In genomic region chr17:42020845-42021244, GRCh38 we compare ENCODE assay signal across 8 cellular contexts. TPM values are rescaled to one million over a fixed set of nuclear protein-coding genes. Genes with fewer than 3 reads are reported as not detected.
A peak's percentile ranks its signal among the peaks of the same experiment; 100 is the strongest.
DNase-seq lines count a peak whose midpoint lies in the region; ATAC-seq and TF ChIP-seq lines count a peak whose summit lies in the region.
"Not testable (repeated sequence)": the region's sequence is repeated elsewhere in the genome, so short reads cannot be mapped to it uniquely, and the experiment has no call there.

No MANE protein-coding gene starts in this region.

- intact Hi-C loops in CD8-positive, alpha-beta T cell (cut with DNase I, micrococcal nuclease), result loop anchor here (1.0 to 10.0 kb wide), 4 partner anchors 55 to 294 kb away; partner anchors contain the start of genes CNP (in 1 of the 2) and KAT2A (in 1 of the 2)
- intact Hi-C loops in ascending aorta (cut with DNase I) (loop anchor here (2.0 to 10.0 kb wide), 2 partner anchors 54 to 1876 kb away; partner anchors contain the start of genes CASC3 and CNP), ovary (cut with DNase I) (loop anchor here in 1 of 4 donors (5.0 kb wide), 1 partner anchor 96 kb away; no protein-coding TSS in a partner anchor), tibial artery (cut with DNase I; ENCODE audit: low total_unique reads) (loop anchor here (5.0 kb wide), 1 partner anchor 59 kb away; no protein-coding TSS in a partner anchor)

- H4K20me1 ChIP-seq in Karpas-422 (ENCODE audit: insufficient read depth, low read depth, low read length), result not testable (repeated sequence)

- not testable (repeated sequence) for TF ChIP-seq RAD21 in liver (IDR thresholded peaks at IDR 0.05)

- peaks cover 56% of the 10 kb centered on the region for H3K4me1 Mint-ChIP-seq in CD8-positive, alpha-beta T cell (ENCODE audit: low read depth)
- peaks cover 37% of the 10 kb centered on the region for H3K4me1 Mint-ChIP-seq in T-helper 17 cell

- H3K4me2 ChIP-seq in Karpas-422 (ENCODE audit: low read depth, low read length, poor library complexity, severe bottlenecking), result peak overlapping the region; percentile 91

- DNase-seq in CD8-positive, alpha-beta T cell; Karpas-422; T-helper 17 cell; ascending aorta (ENCODE audit: low spot score in 2 of 2); epithelial cell of proximal tubule (ENCODE audit: low read depth); ovary: not testable (repeated sequence)
- peak in 1 of 2 donors; percentile 41 for DNase-seq in tibial artery

- peak overlapping the region; percentile 69 for H3K4me3 ChIP-seq in CD8-positive, alpha-beta T cell (ENCODE audit: low read depth, low read length)
- H3K4me3 ChIP-seq in Karpas-422 (ENCODE audit: low read length) (peak overlapping the region; percentile 99), ascending aorta (peak overlapping the region; percentile 84 to 91), epithelial cell of proximal tubule (ENCODE audit: low read depth, low read length) (peak overlapping the region; percentile 64), liver (ENCODE audit: low read depth in 1 of 3, low read length in 3 of 3) (peak overlapping the region in 2 of 3 donors; percentile 71 to 82), ovary (peak overlapping the region; percentile 99), tibial artery (peak overlapping the region; percentile 73 to 78)

- H3K9me3 ChIP-seq in CD8-positive, alpha-beta T cell (ENCODE audit: low read length); Karpas-422 (ENCODE audit: low read length); T-helper 17 cell (ENCODE audit: control insufficient read depth, low read length, poor library complexity, severe bottlenecking); ascending aorta; liver (ENCODE audit: control insufficient read depth in 4 of 4, low read length in 3 of 4); ovary; tibial artery: not testable (repeated sequence)

- H3K27ac Mint-ChIP-seq in CD8-positive, alpha-beta T cell, result not testable (repeated sequence)
- peak overlapping the region; percentile 93 for H3K27ac Mint-ChIP-seq in T-helper 17 cell

- not testable (repeated sequence) for H3K9me2 ChIP-seq in Karpas-422 (replicated peaks; ENCODE audit: insufficient read depth, low read length)

- not testable (repeated sequence) for H2AFZ ChIP-seq in Karpas-422 (ENCODE audit: low read length)

- POLR2A ChIA-PET in CD8-positive, alpha-beta T cell (lab: Charles Lee), result interaction anchor here (0.9 to 6.0 kb wide), 7 partner anchors 55 to 332 kb away, joined by 3 to 50 read pairs (median 6); partner anchors contain the start of genes CNP, DHX58, EIF1 and KAT2A

- peak overlapping the region; percentile 99 for H3K9ac ChIP-seq in Karpas-422 (ENCODE audit: low read length)
- H3K9ac ChIP-seq in liver (ENCODE audit: low read depth in 1 of 2, low read length in 2 of 2), result peak overlapping the region; percentile 21 to 97

- peaks cover 19% of the 10 kb centered on the region for H3K36me3 ChIP-seq in CD8-positive, alpha-beta T cell (ENCODE audit: insufficient read depth, low read length)
- H3K36me3 ChIP-seq in Karpas-422 (ENCODE audit: insufficient read depth, low read length) (peaks cover 16% of the 10 kb centered on the region; the same call in 1 of the 2 replicates), ascending aorta (peaks cover 24 to 28% of the 10 kb centered on the region in 2 donors), tibial artery (peaks cover 22 to 32% (median 27%) of the 10 kb centered on the region in 3 donors)
- not testable (repeated sequence) for H3K36me3 ChIP-seq in liver (ENCODE audit: control insufficient read depth in 4 of 4, insufficient read depth in 3 of 4, low read depth in 1 of 4, low read length in 3 of 4); ovary

- H3K27ac ChIP-seq in CD8-positive, alpha-beta T cell (ENCODE audit: low read depth, low read length); liver (ENCODE audit: low read depth in 1 of 2, low read length in 2 of 2); ovary: not testable (repeated sequence)
- H3K27ac ChIP-seq in Karpas-422 (ENCODE audit: low read length), result peak overlapping the region; percentile 23; the same call in 1 of the 2 replicates
- H3K27ac ChIP-seq in ascending aorta, result peak overlapping the region in 1 of 2 donors; percentile 83
- peak overlapping the region; percentile 80 to 86 for H3K27ac ChIP-seq in tibial artery

- peaks cover 43% of the 10 kb centered on the region for H3K4me1 ChIP-seq in CD8-positive, alpha-beta T cell (ENCODE audit: insufficient read depth, low read length)
- peaks cover 45% of the 10 kb centered on the region for H3K4me1 ChIP-seq in Karpas-422 (ENCODE audit: low read length)
- peaks cover 11 to 26% of the 10 kb centered on the region in 2 donors for H3K4me1 ChIP-seq in ascending aorta
- peaks cover 14 to 55% (median 49%) of the 10 kb centered on the region in 4 donors for H3K4me1 ChIP-seq in liver (ENCODE audit: control insufficient read depth in 4 of 4, insufficient read depth in 4 of 4, low read length in 3 of 4)
- H3K4me1 ChIP-seq in ovary (ENCODE audit: insufficient read depth), result peaks cover 12% of the 10 kb centered on the region
- peaks cover 0 to 38% (median 30%) of the 10 kb centered on the region in 4 donors for H3K4me1 ChIP-seq in tibial artery

- H3K79me2 ChIP-seq in Karpas-422 (ENCODE audit: low read length), result peaks cover 46% of the 10 kb centered on the region

- TF ChIP-seq CTCF in CD8-positive, alpha-beta T cell (IDR thresholded peaks at IDR 0.05); ascending aorta (IDR thresholded peaks at IDR 0.05); epithelial cell of proximal tubule (conservative IDR thresholded peaks at IDR 0.05; ENCODE audit: low read depth, low read length); liver (IDR thresholded peaks at IDR 0.05; ENCODE audit: low read depth, low read length, missing input control); ovary (IDR thresholded peaks at IDR 0.05); tibial artery (IDR thresholded peaks at IDR 0.05): not testable (repeated sequence)

- WGBS in liver, result 75% methylated on average over 8 of the region's 8 CpGs
- 73 to 77% (median 76%) methylated on average over 8 of the region's 8 CpGs for WGBS in ovary, 3 donors

- H3K9me3 Mint-ChIP-seq in CD8-positive, alpha-beta T cell, result not testable (repeated sequence)

- not testable (repeated sequence) for TF ChIP-seq EP300 in ovary (IDR thresholded peaks at IDR 0.05)

- ATAC-seq in CD8-positive, alpha-beta T cell; T-helper 17 cell: not testable (repeated sequence)

- not testable (repeated sequence) for H3K27me3 ChIP-seq in CD8-positive, alpha-beta T cell (ENCODE audit: insufficient read depth, low read length); Karpas-422 (ENCODE audit: low read length); ascending aorta; liver (ENCODE audit: control insufficient read depth in 4 of 4, insufficient read depth in 4 of 4, low read length in 3 of 4); ovary; tibial artery

- CTCF ChIA-PET in CD8-positive, alpha-beta T cell (lab: Charles Lee), result interaction anchor here (0.6 to 12.8 kb wide), 15 partner anchors 9 to 266 kb away, joined by 3 to 256 read pairs (median 4); partner anchors contain the start of genes CNP, DHX58, HSPB9 and KAT2A

- not testable (repeated sequence) for TF ChIP-seq POLR2A in ovary (IDR thresholded peaks at IDR 0.05)

- H3K27me3 Mint-ChIP-seq in CD8-positive, alpha-beta T cell (ENCODE audit: low read depth); T-helper 17 cell: not testable (repeated sequence)

- H3K36me3 Mint-ChIP-seq in CD8-positive, alpha-beta T cell, result peaks cover 44% of the 10 kb centered on the region
- not testable (repeated sequence) for H3K36me3 Mint-ChIP-seq in T-helper 17 cell (ENCODE audit: low read depth)

- peak overlapping the region; percentile 91 for H3K4me3 Mint-ChIP-seq in CD8-positive, alpha-beta T cell
- peak overlapping the region; percentile 92 for H3K4me3 Mint-ChIP-seq in T-helper 17 cell

RNA-seq across cellular contexts. Expression of gene NKIRAS2, which starts 1.0 kb away (rescaled TPM):
- 10 to 100 TPM; 13.2 to 14.8 TPM for total RNA-seq in CD8-positive, alpha-beta T cell
- total RNA-seq in Karpas-422 (2014; rRNA removed; shearing (Covaris generic); ENCODE audit: low replicate concordance), result 28.4 and 44.9 TPM in 2 replicates
- total RNA-seq in T-helper 17 cell, result 10 to 100 TPM; 14.3 to 15.6 TPM
- 63.6 TPM for total RNA-seq in ascending aorta
- total RNA-seq in epithelial cell of proximal tubule, result 37.7 and 53.3 TPM in 2 replicates
- 10 to 100 TPM; 17.3 to 17.4 TPM for total RNA-seq in liver
- polyA plus RNA-seq in liver, result 10 to 100 TPM; 16.4 to 20.7 TPM
- 10 to 100 TPM; 11.8 to 27.6 (median 22.2) TPM for total RNA-seq in ovary
- 10 to 100 TPM; 23.9 to 25.4 TPM for polyA plus RNA-seq in ovary

RNA-seq across cellular contexts. Expression of gene DNAJC7, which starts 3.6 kb away (rescaled TPM):
- total RNA-seq in CD8-positive, alpha-beta T cell, result 100 to 1,000 TPM; 124 to 134 TPM
- total RNA-seq in Karpas-422 (2014; rRNA removed; shearing (Covaris generic); ENCODE audit: low replicate concordance), result 56.1 and 64.1 TPM in 2 replicates
- 100 to 1,000 TPM; 113 to 124 TPM for total RNA-seq in T-helper 17 cell
- 79.7 TPM for total RNA-seq in ascending aorta
- total RNA-seq in epithelial cell of proximal tubule, result 57.6 and 66.8 TPM in 2 replicates
- total RNA-seq in liver, result 10 to 100 TPM; 28.7 to 33.9 TPM
- polyA plus RNA-seq in liver, result 10 to 100 TPM; 29.4 to 31.8 TPM
- total RNA-seq in ovary, result 10 to 100 TPM; 37.7 to 92.4 (median 70.1) TPM
- polyA plus RNA-seq in ovary, result 100 to 1,000 TPM in 1 of 2 donors, 10 to 100 TPM in 1; 61.1 to 102 TPM

RNA-seq across cellular contexts. Expression of gene C17orf113, which starts 29.6 kb away (rescaled TPM):
- total RNA-seq in CD8-positive, alpha-beta T cell, result under 1 TPM; 0.14 to 0.22 TPM
- not detected in 2 replicates for total RNA-seq in Karpas-422 (2014; rRNA removed; shearing (Covaris generic); ENCODE audit: low replicate concordance)
- total RNA-seq in T-helper 17 cell, result under 1 TPM; 0.65 to 0.85 TPM
- total RNA-seq in ascending aorta, result 0.21 TPM
- 0.07 and 0.98 TPM in 2 replicates for total RNA-seq in epithelial cell of proximal tubule
- under 1 TPM; 0.14 to 0.17 TPM for total RNA-seq in liver
- polyA plus RNA-seq in liver, result under 1 TPM in 1 of 2 donors, not detected in 1; 0.12 TPM
- total RNA-seq in ovary, result 1 to 10 TPM; 1.7 to 3.9 (median 2.5) TPM
- 1 to 10 TPM in 1 of 2 donors, under 1 TPM in 1; 0.67 to 2.5 TPM for polyA plus RNA-seq in ovary

RNA-seq across cellular contexts. Expression of gene CNP, which starts 54.2 kb away (rescaled TPM):
- total RNA-seq in CD8-positive, alpha-beta T cell, result 10 to 100 TPM; 16.7 to 18.8 TPM
- 41.3 and 79.1 TPM in 2 replicates for total RNA-seq in Karpas-422 (2014; rRNA removed; shearing (Covaris generic); ENCODE audit: low replicate concordance)
- total RNA-seq in T-helper 17 cell, result 10 to 100 TPM; 21.0 to 23.4 TPM
- 72.9 TPM for total RNA-seq in ascending aorta
- total RNA-seq in epithelial cell of proximal tubule, result 69.8 and 75.9 TPM in 2 replicates
- 10 to 100 TPM; 25.3 to 29.6 TPM for total RNA-seq in liver
- 10 to 100 TPM; 30.7 to 38.3 TPM for polyA plus RNA-seq in liver
- total RNA-seq in ovary, result 10 to 100 TPM; 30.5 to 88.9 (median 77.5) TPM
- 10 to 100 TPM; 30.7 to 47.0 TPM for polyA plus RNA-seq in ovary
